8 cellular contexts compared by ENCODE assay signal in genomic region chr1:37434292-37434907, GRCh38. TPM values are rescaled to one million over a fixed set of nuclear protein-coding genes. Genes with fewer than 3 reads are reported as not detected.
DNase-seq lines count a peak whose midpoint lies in the region; ATAC-seq and TF ChIP-seq lines count a peak whose summit lies in the region.

No MANE protein-coding gene starts in this region.

- intact Hi-C loops in cardiac septum (cut with DNase I), result loop anchor here (5.0 to 10.0 kb wide), 2 partner anchors 857 to 920 kb away; no protein-coding TSS in a partner anchor

- in situ Hi-C loops in G401 (cut with HindIII; ENCODE audit: low sequenced_read_pairs), result no loop called here

- DNase-seq in G401 (ENCODE audit: low spot score) (peak; percentile 54), Kasumi-1 (lab: John Stamatoyannopoulos, UW) (peak; percentile 31 to 35), SKM-1 treated with dmso at 0.1 percent for 144 hours (lab: John Stamatoyannopoulos, UW; ENCODE audit: unreplicated experiment) (peak; percentile 38), cardiac septum (ENCODE audit: low spot score) (peak; percentile 86), retinal pigment epithelial cell (ENCODE audit: low read depth) (no peak)
- peak; percentile 76 for DNase-seq in activated naive CD4-positive, alpha-beta T cell treated with anti-CD3 and anti-CD28 coated beads, Interleukin-2, amount 50 U/mL, for 16 hours

- ATAC-seq in HG02588 (IDR thresholded peaks at IDR 0.05; ENCODE audit: unreplicated experiment) (no peak), HG03280 (IDR thresholded peaks at IDR 0.05; ENCODE audit: unreplicated experiment) (no peak)

- peak; percentile 94 for TF ChIP-seq CTCF in retinal pigment epithelial cell (conservative IDR thresholded peaks at IDR 0.05; ENCODE audit: low read depth, low read length)

- no peak overlapping the region for H3K4me3 ChIP-seq in retinal pigment epithelial cell (ENCODE audit: low read length)

RNA-seq across cellular contexts. Expression of gene ZC3H12A, which starts 40.0 kb away (rescaled TPM):
- 2.6 and 3.3 TPM in 2 replicates for total RNA-seq in G401 (2014; rRNA removed; shearing (Covaris generic))
- 3.3 TPM for total RNA-seq in cardiac septum
